Comparison of ENCODE assay signal across 2 cellular contexts in the genomic region with DNA sequence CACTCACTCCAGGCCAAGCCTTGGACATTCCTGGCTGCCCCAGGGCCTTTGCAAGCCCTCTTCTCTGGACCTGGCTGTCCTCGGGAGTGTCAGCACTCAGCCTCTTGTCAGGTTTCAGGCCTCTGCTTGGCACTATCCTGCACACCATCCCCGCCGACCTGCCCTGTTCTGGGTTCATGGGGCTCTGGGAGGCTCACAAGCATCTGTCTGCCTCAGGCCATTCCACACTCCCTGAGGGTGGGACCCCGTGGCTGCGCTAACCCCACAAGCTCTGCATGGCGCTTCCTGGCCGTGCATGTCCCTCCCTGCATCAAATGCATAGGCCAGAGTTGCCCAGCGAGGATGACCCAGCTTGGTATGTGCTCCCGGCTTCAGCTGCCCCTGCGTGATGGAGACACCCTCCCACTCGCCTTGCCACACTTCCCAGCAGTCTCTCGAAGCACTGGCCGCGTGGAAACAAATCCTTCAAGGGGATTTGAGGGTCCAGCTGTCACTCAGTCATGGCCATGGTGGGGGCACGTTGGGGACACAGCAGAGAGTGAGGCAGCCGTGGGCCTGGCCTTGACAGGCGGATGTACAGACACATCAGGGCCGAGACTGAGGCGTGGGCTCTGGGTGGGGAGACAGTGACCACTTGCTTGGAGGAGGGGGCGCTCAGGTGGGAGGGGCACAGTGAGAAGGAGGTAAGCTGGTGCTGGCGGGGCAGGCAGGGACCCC.
TF ChIP-seq lines count a peak whose summit lies in the region.

No MANE protein-coding gene starts in this region.

TF ChIP-seq in IMR-90, 13 proteins besides CTCF, POLR2A, EP300 and RAD21:
- no peak for TF ChIP-seq FOS (IDR thresholded peaks at IDR 0.05; ENCODE audit: low read depth, low read length)
- TF ChIP-seq, protein P1, sequence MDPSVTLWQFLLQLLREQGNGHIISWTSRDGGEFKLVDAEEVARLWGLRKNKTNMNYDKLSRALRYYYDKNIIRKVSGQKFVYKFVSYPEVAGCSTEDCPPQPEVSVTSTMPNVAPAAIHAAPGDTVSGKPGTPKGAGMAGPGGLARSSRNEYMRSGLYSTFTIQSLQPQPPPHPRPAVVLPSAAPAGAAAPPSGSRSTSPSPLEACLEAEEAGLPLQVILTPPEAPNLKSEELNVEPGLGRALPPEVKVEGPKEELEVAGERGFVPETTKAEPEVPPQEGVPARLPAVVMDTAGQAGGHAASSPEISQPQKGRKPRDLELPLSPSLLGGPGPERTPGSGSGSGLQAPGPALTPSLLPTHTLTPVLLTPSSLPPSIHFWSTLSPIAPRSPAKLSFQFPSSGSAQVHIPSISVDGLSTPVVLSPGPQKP (IDR thresholded peaks at IDR 0.05; ENCODE audit: borderline replicate concordance, low read depth, low read length): no peak
- no peak for TF ChIP-seq USF2 (IDR thresholded peaks at IDR 0.05; ENCODE audit: low read depth, low read length)
- TF ChIP-seq RFX5 (IDR thresholded peaks at IDR 0.05; ENCODE audit: low read depth, low read length): no peak
- TF ChIP-seq NFE2L2 (IDR thresholded peaks at IDR 0.05; ENCODE audit: low read depth, low read length): no peak
- no peak for TF ChIP-seq CHD1 (IDR thresholded peaks at IDR 0.05; ENCODE audit: low read depth, low read length)
- TF ChIP-seq RCOR1 (IDR thresholded peaks at IDR 0.05; ENCODE audit: insufficient replicate concordance, low read length): no peak
- TF ChIP-seq MXI1 (IDR thresholded peaks at IDR 0.05; ENCODE audit: borderline replicate concordance, low read depth, low read length): no peak

TF ChIP-seq in H1, 55 proteins besides CTCF, POLR2A, EP300 and RAD21:
- TF ChIP-seq, protein P2, sequence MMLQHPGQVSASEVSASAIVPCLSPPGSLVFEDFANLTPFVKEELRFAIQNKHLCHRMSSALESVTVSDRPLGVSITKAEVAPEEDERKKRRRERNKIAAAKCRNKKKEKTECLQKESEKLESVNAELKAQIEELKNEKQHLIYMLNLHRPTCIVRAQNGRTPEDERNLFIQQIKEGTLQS (IDR thresholded peaks at IDR 0.05; ENCODE audit: insufficient read depth, low read depth, low read length): no peak
- TF ChIP-seq SIRT6 (IDR thresholded peaks at IDR 0.05; ENCODE audit: low read length) (no peak), E2F6 (IDR thresholded peaks at IDR 0.05) (no peak), SP1 (IDR thresholded peaks at IDR 0.05; ENCODE audit: low read depth, low read length) (no peak), CBX5 (IDR thresholded peaks at IDR 0.05; ENCODE audit: low read depth, low read length) (no peak), SP4 (IDR thresholded peaks at IDR 0.05; ENCODE audit: low read length) (no peak), ATF2 (IDR thresholded peaks at IDR 0.05; ENCODE audit: low read length) (no peak), SAP30 (IDR thresholded peaks at IDR 0.05; ENCODE audit: insufficient read depth, insufficient replicate concordance, low read length) (no peak), POLR2AphosphoS5 (IDR thresholded peaks at IDR 0.05; ENCODE audit: low read depth, low read length) (no peak), ASH2L (IDR thresholded peaks at IDR 0.05; ENCODE audit: low read length) (no peak), KDM5A (IDR thresholded peaks at IDR 0.05; ENCODE audit: low read length) (no peak), TBP (IDR thresholded peaks at IDR 0.05; ENCODE audit: low read depth, low read length) (no peak), GTF2F1 (IDR thresholded peaks at IDR 0.05; ENCODE audit: borderline replicate concordance, low read depth, low read length) (no peak), MAFK (IDR thresholded peaks at IDR 0.05; ENCODE audit: low read depth, low read length) (no peak), HDAC6 (IDR thresholded peaks at IDR 0.05; ENCODE audit: low read depth, low read length) (no peak), CBX8 (IDR thresholded peaks at IDR 0.05; ENCODE audit: borderline replicate concordance, low read depth, low read length) (no peak), CEBPB (IDR thresholded peaks at IDR 0.05; ENCODE audit: low read depth, low read length) (no peak), KDM4A (IDR thresholded peaks at IDR 0.05; ENCODE audit: low read depth, low read length, severe bottlenecking) (no peak), SIN3A (conservative IDR thresholded peaks at IDR 0.05 in 1 of 2, IDR thresholded peaks at IDR 0.05 in 1 of 2; ENCODE audit: low read depth in 1 of 2, low read length in 2 of 2) (no peak), SP2 (IDR thresholded peaks at IDR 0.05; ENCODE audit: low read length) (no peak)
TF ChIP-seq in H1: peak in this region for 0.
